ENCODE assay signal across 19 cellular contexts in the genomic region with DNA sequence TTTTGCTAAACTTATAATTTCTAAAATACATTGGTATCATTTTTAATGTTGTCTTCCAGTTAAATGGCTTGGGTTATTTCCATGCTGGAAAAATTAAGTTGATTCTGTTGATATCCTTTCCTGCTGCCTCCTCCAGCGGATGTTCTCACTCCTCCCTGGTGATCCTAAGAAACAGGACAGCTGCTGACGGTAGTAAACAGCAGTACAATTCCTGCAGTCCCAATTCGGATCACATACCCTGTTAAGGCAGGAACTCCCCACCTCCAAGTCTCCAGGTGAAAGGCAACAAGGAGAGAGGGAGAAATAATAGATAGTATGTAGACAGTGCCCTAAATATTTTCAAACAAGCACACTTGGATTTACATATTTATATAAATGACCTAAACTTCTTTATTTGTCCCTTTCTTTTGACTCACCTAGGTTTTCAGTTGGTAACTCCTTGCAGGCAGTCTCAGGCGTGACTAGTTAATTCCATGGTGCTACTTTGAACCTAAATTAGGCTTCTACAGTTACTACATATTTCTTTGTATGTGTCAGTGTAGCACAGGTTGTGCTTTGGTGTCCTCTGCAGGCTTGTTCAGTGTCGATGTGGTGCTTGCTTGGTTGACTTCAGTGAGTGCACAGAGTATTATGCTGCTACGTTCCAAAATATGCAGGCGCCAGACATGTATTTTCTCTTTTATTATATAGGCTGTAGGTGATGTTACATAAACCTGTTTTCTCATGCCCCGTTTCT.
DNase-seq lines count a peak whose midpoint lies in the region; ATAC-seq lines count a peak whose summit lies in the region.
"Had no signal": no experiment of that assay in that cellular context is flagged by ENCODE, and none has a peak within 500 bp of the region (broad histone marks: within the 10 kb centered on the region; RNA-seq: fewer than 3 reads in every experiment).

No MANE protein-coding gene starts in this region.

- ATAC-seq in HG02759 (IDR thresholded peaks at IDR 0.05; ENCODE audit: unreplicated experiment): no peak
- ATAC-seq in sciatic nerve: no peak
- no peak for ATAC-seq in activated CD4-positive, alpha-beta T cell treated with anti-CD3 and anti-CD28 coated beads for 36 hours
- ATAC-seq: left colon; stimulated activated memory B cell treated with anti-CD40 and anti-IgM and Interleukin-4, amounts not matched to agents 10 μg/mL and 1 μg/mL and 100 μg/mL, for 72 hours had no signal

- CTCF ChIA-PET in activated CD4-positive, alpha-beta T cell treated with anti-CD3 and anti-CD28 coated beads for 36 hours (lab: Charles Lee): no interaction called here

- intact Hi-C loops in sciatic nerve (cut with DNase I): no loop called here
- intact Hi-C loops in activated CD4-positive, alpha-beta T cell treated with anti-CD3 and anti-CD28 coated beads for 36 hours (cut with DNase I, micrococcal nuclease): no loop called here

- H3K9me3 Mint-ChIP-seq in activated CD4-positive, alpha-beta T cell treated with anti-CD3 and anti-CD28 coated beads for 36 hours (ENCODE audit: low read depth): no peaks in the 10 kb centered on the region
- H3K9me3 Mint-ChIP-seq: stimulated activated memory B cell treated with anti-CD40 and anti-IgM and Interleukin-4, amounts not matched to agents 10 μg/mL and 1 μg/mL and 100 μg/mL, for 72 hours had no signal

- peak; percentile 14 for DNase-seq in NCI-H748 (lab: John Stamatoyannopoulos, UW; ENCODE audit: unreplicated experiment)
- DNase-seq in NCI-H748 treated with DMSO at 0.1 percent for 48 hours (lab: John Stamatoyannopoulos, UW): no peak
- DNase-seq in NCI-H446 (lab: John Stamatoyannopoulos, UW): peak; percentile 13 to 54
- peak; percentile 86 for DNase-seq in cerebellar cortex (ENCODE audit: low spot score)
- DNase-seq in putamen (ENCODE audit: low spot score): peak; percentile 65
- no peak for DNase-seq in sciatic nerve (ENCODE audit: low spot score)
- DNase-seq in activated CD4-positive, alpha-beta T cell treated with anti-CD3 and anti-CD28 coated beads for 36 hours: no peak
- DNase-seq: ACHN; activated CD4-positive, alpha-beta T cell treated with anti-CD3 and anti-CD28 coated beads, Interleukin-2, amount 50 U/mL, for 48 hours; activated naive CD4-positive, alpha-beta T cell treated with anti-CD3 and anti-CD28 coated beads, Interleukin-2, amount 50 U/mL, for 16 hours; cortex of kidney; DMS79; foreskin melanocyte; left colon; NCI-H146; NCI-H526 treated with DMSO at 0.1 percent for 48 hours; tibial artery had no signal

- no peak overlapping the region for H3K27ac Mint-ChIP-seq in activated CD4-positive, alpha-beta T cell treated with anti-CD3 and anti-CD28 coated beads for 36 hours
- H3K27ac Mint-ChIP-seq: stimulated activated memory B cell treated with anti-CD40 and anti-IgM and Interleukin-4, amounts not matched to agents 10 μg/mL and 1 μg/mL and 100 μg/mL, for 72 hours had no signal

- H3K27me3 Mint-ChIP-seq in activated CD4-positive, alpha-beta T cell treated with anti-CD3 and anti-CD28 coated beads for 36 hours: no peaks in the 10 kb centered on the region
- H3K27me3 Mint-ChIP-seq: stimulated activated memory B cell treated with anti-CD40 and anti-IgM and Interleukin-4, amounts not matched to agents 10 μg/mL and 1 μg/mL and 100 μg/mL, for 72 hours had no signal

- H3K4me1 Mint-ChIP-seq in activated CD4-positive, alpha-beta T cell treated with anti-CD3 and anti-CD28 coated beads for 36 hours: no peaks in the 10 kb centered on the region
- H3K4me1 Mint-ChIP-seq: stimulated activated memory B cell treated with anti-CD40 and anti-IgM and Interleukin-4, amounts not matched to agents 10 μg/mL and 1 μg/mL and 100 μg/mL, for 72 hours had no signal

- H3K36me3 Mint-ChIP-seq in activated CD4-positive, alpha-beta T cell treated with anti-CD3 and anti-CD28 coated beads for 36 hours (ENCODE audit: low read depth): no peaks in the 10 kb centered on the region
- H3K36me3 Mint-ChIP-seq: stimulated activated memory B cell treated with anti-CD40 and anti-IgM and Interleukin-4, amounts not matched to agents 10 μg/mL and 1 μg/mL and 100 μg/mL, for 72 hours had no signal

- no peak overlapping the region for H3K4me3 Mint-ChIP-seq in activated CD4-positive, alpha-beta T cell treated with anti-CD3 and anti-CD28 coated beads for 36 hours
- H3K4me3 Mint-ChIP-seq: stimulated activated memory B cell treated with anti-CD40 and anti-IgM and Interleukin-4, amounts not matched to agents 10 μg/mL and 1 μg/mL and 100 μg/mL, for 72 hours had no signal

- POLR2A ChIA-PET in activated CD4-positive, alpha-beta T cell treated with anti-CD3 and anti-CD28 coated beads for 36 hours (lab: Charles Lee): no interaction called here

Comparison
In these comparisons a context has a peak if more than half of its experiments do, and no peak if none do; other contexts are left out.
1. DNase-seq: peak in NCI-H748 (single experiment), NCI-H446 (2 of 2), cerebellar cortex (single experiment) and putamen (single experiment); none in NCI-H748 treated with DMSO at 0.1 percent for 48 hours (single experiment), sciatic nerve (single experiment) and activated CD4-positive, alpha-beta T cell treated with anti-CD3 and anti-CD28 coated beads for 36 hours (single experiment).